8 cellular contexts compared by ENCODE assay signal in the genomic region with DNA sequence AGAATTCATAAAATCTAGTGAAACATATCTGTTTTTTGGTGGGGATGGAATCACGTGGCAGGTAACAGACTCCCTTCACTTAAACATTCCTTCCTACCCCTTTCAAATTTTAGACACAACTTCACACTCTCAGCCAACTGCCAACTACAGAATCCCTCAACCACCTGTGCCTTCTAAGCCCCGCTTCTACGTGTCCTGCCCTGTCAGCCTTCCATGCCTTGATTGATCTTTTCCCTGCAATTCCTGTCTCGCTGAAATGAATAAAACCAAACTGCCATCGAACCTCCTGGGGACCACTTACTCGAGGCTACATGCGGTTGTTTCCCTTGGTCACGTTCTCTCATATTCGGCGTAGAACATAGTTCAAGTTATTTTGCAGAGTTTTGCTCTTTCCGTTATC. TPM values are rescaled to one million over a fixed set of nuclear protein-coding genes. Genes with fewer than 3 reads are reported as not detected.
DNase-seq lines count a peak whose midpoint lies in the region; ATAC-seq, FAIRE-seq and TF ChIP-seq lines count a peak whose summit lies in the region.

No MANE protein-coding gene starts in this region.

- no peak for FAIRE-seq in HTR-8/SVneo (lab: Jason Lieb, UNC)

- peak overlapping the region; percentile 81 for H3K4me3 Mint-ChIP-seq in T-helper 17 cell

- H3K27ac ChIP-seq in gastroesophageal sphincter, result peak overlapping the region in 3 of 4 donors; percentile 80 to 89 (median 81)

- TF ChIP-seq CTCF in GM13977 (IDR thresholded peaks at IDR 0.05; ENCODE audit: extremely low read depth, insufficient read depth, missing control alignments) (no peak), gastroesophageal sphincter (IDR thresholded peaks at IDR 0.05) (no peak)

- TF ChIP-seq POLR2A in gastroesophageal sphincter (IDR thresholded peaks at IDR 0.05), result no peak

- in situ Hi-C loops in GM13977 (cut with MboI; ENCODE audit: low pct_unique_long_range_greater_than_20kb, low sequenced_read_pairs, unreplicated experiment), result no loop called here

- WGBS in gastroesophageal sphincter (ENCODE audit: low coverage in 1 of 2), 2 donors, result 8 to 13% methylated on average over 10 to 11 of the region's 11 CpGs

- TF ChIP-seq EP300 in gastroesophageal sphincter (IDR thresholded peaks at IDR 0.05), result no peak

- H3K27ac Mint-ChIP-seq in T-helper 17 cell, result no peak overlapping the region

- peaks cover 10% of the 10 kb centered on the region for H3K4me1 Mint-ChIP-seq in T-helper 17 cell

- H3K4me1 ChIP-seq in gastroesophageal sphincter, result peaks cover 0 to 29% (median 3%) of the 10 kb centered on the region in 3 donors

- peak; percentile 28 for DNase-seq in GM13977 (ENCODE audit: low spot score)
- DNase-seq in T-helper 17 cell, result no peak
- DNase-seq in skeletal muscle cell (ENCODE audit: low read depth), result no peak
- no peak for DNase-seq in HTR-8/SVneo (ENCODE audit: insufficient read length, low spot score)
- no peak for DNase-seq in NCI-H524 (lab: John Stamatoyannopoulos, UW)

- no peak for ATAC-seq in T-helper 17 cell
- no peak for ATAC-seq in gastroesophageal sphincter
- no peak for ATAC-seq in HG03432 (IDR thresholded peaks at IDR 0.05; ENCODE audit: unreplicated experiment)
- no peak for ATAC-seq in HG03025 (IDR thresholded peaks at IDR 0.05; ENCODE audit: low FRiP score, unreplicated experiment)

- no peaks in the 10 kb centered on the region for H3K9me3 ChIP-seq in T-helper 17 cell (ENCODE audit: control insufficient read depth, low read length, poor library complexity, severe bottlenecking)
- H3K9me3 ChIP-seq in gastroesophageal sphincter, result no peaks in the 10 kb centered on the region

- H3K36me3 ChIP-seq in gastroesophageal sphincter, result peaks cover 0 to 16% of the 10 kb centered on the region in 2 donors

- H3K4me3 ChIP-seq in gastroesophageal sphincter (peak overlapping the region; percentile 70 to 80), skeletal muscle cell (ENCODE audit: low read depth, low read length) (peak overlapping the region; percentile 77)

- H3K27me3 Mint-ChIP-seq in T-helper 17 cell, result peaks cover 10% of the 10 kb centered on the region

- H3K27me3 ChIP-seq in gastroesophageal sphincter, result no peaks in the 10 kb centered on the region

- no peaks in the 10 kb centered on the region for H3K36me3 Mint-ChIP-seq in T-helper 17 cell (ENCODE audit: low read depth)

RNA-seq across cellular contexts. Expression of a gene that starts 1.2 kb away (rescaled TPM):
- total RNA-seq in T-helper 17 cell, result 1 to 10 TPM in 1 of 2 donors, under 1 TPM in 1; 0.75 to 1.4 TPM
- 10 to 100 TPM in 1 of 4 donors, 1 to 10 TPM in 3; 7.3 to 11.4 (median 8.0) TPM for total RNA-seq in gastroesophageal sphincter

RNA-seq across cellular contexts. Expression of a gene that starts 7.6 kb away (rescaled TPM):
- total RNA-seq in T-helper 17 cell (10 to 100 TPM; 26.9 to 32.0 TPM), gastroesophageal sphincter (10 to 100 TPM in 3 of 4 donors, 1 to 10 TPM in 1; 8.7 to 19.6 (median 11.5) TPM)

RNA-seq across cellular contexts. Expression of a gene that starts 15.2 kb away (rescaled TPM):
- 1 to 10 TPM; 1.3 to 1.6 TPM for total RNA-seq in T-helper 17 cell
- 1 to 10 TPM; 1.9 to 4.9 (median 3.1) TPM for total RNA-seq in gastroesophageal sphincter
